10 cellular contexts compared by ENCODE assay signal in genomic region chr9:134372621-134373267, GRCh38. TPM values are rescaled to one million over a fixed set of nuclear protein-coding genes. Genes with fewer than 3 reads are reported as not detected.
DNase-seq lines count a peak whose midpoint lies in the region; ATAC-seq and TF ChIP-seq lines count a peak whose summit lies in the region.
"Had no signal": no experiment of that assay in that cellular context is flagged by ENCODE, and none has a peak within 500 bp of the region (broad histone marks: within the 10 kb centered on the region; RNA-seq: fewer than 3 reads in every experiment).

No MANE protein-coding gene starts in this region.

- ATAC-seq in heart left ventricle (peak in 2 of 4 donors; percentile 4 to 20), psoas muscle (no peak), HG02973 (IDR thresholded peaks at IDR 0.05; ENCODE audit: unreplicated experiment) (no peak)

- WGBS in heart left ventricle, 4 donors = 51 to 81% (median 71%) methylated on average over 5 to 16 of the region's 16 CpGs
- WGBS in psoas muscle, 3 donors = 76 to 82% (median 80%) methylated on average over 16 of the region's 16 CpGs

- H3K27me3 Mint-ChIP-seq in Caco-2 (ENCODE audit: insufficient read depth, unreplicated experiment) = no peaks in the 10 kb centered on the region

- no peaks in the 10 kb centered on the region for H3K9me3 ChIP-seq in Caco-2
- H3K9me3 ChIP-seq in heart left ventricle = no peaks in the 10 kb centered on the region
- H3K9me3 ChIP-seq in psoas muscle = no peaks in the 10 kb centered on the region

- no peaks in the 10 kb centered on the region for H3K27me3 ChIP-seq in Caco-2 (replicated peaks; ENCODE audit: control insufficient read depth, insufficient read depth, low read length)
- no peaks in the 10 kb centered on the region for H3K27me3 ChIP-seq in heart left ventricle
- no peaks in the 10 kb centered on the region for H3K27me3 ChIP-seq in psoas muscle (ENCODE audit: insufficient read depth in 3 of 3, low read length in 2 of 3)

- POLR2A ChIA-PET in Caco-2 (lab: Charles Lee) = no interaction called here

- H3K27ac ChIP-seq in heart left ventricle (peak overlapping the region in 10 of 12 donors; percentile 21 to 97 (median 56)), psoas muscle (peak overlapping the region; percentile 92)

- no peaks in the 10 kb centered on the region for H3K4me1 ChIP-seq in Caco-2
- peaks cover 39 to 94% (median 88%) of the 10 kb centered on the region in 12 donors for H3K4me1 ChIP-seq in heart left ventricle
- H3K4me1 ChIP-seq in psoas muscle = peaks cover 92% of the 10 kb centered on the region

- no peaks in the 10 kb centered on the region for H3K9me3 Mint-ChIP-seq in Caco-2 (ENCODE audit: unreplicated experiment)

- peak overlapping the region; percentile 31 for H3K27ac Mint-ChIP-seq in Caco-2 (ENCODE audit: unreplicated experiment)

- TF ChIP-seq CTCF in Caco-2 (IDR thresholded peaks at IDR 0.05; ENCODE audit: insufficient read depth in 1 of 2, low read depth in 1 of 2, low read length in 1 of 2, severe bottlenecking in 1 of 2, unreplicated experiment in 1 of 2) (no peak), heart left ventricle (IDR thresholded peaks at IDR 0.05) (no peak), psoas muscle (IDR thresholded peaks at IDR 0.05) (no peak)

- H3K4me3 ChIP-seq in Caco-2 (ENCODE audit: low read depth, low read length) (no peak overlapping the region), heart left ventricle (peak overlapping the region in 1 of 12 donors; percentile 45), psoas muscle (peak overlapping the region; percentile 55)

- intact Hi-C loops in Caco-2 (cut with micrococcal nuclease; ENCODE audit: unreplicated experiment) = no loop called here
- intact Hi-C loops in heart left ventricle (cut with DNase I) = loop anchor here in 2 of 10 donors (10.0 kb wide), 1 partner anchor 62 kb away; no protein-coding TSS in a partner anchor
- intact Hi-C loops in psoas muscle (cut with DNase I) = loop anchor here in 1 of 2 donors (2.0 kb wide), 1 partner anchor 34 kb away; no protein-coding TSS in a partner anchor

- no TSS peak for BruUV-seq in Caco-2 (replicated peaks; lab: Mats Ljungman, UMichigan)

- DNase-seq in Caco-2 = no peak
- peak; percentile 36 for DNase-seq in UCSD-AML1 (lab: John Stamatoyannopoulos, UW; ENCODE audit: unreplicated experiment)
- peak in 4 of 5 donors; percentile 67 to 86 (median 80) for DNase-seq in heart left ventricle
- peak; percentile 76 to 79 for DNase-seq in psoas muscle
- no peak for DNase-seq in LoVo (ENCODE audit: low spot score)
- no peak for DNase-seq in cerebellum (ENCODE audit: low spot score)
- no peak for DNase-seq in OCI-M2 (lab: John Stamatoyannopoulos, UW; ENCODE audit: unreplicated experiment)
- DNase-seq: activated naive CD4-positive, alpha-beta T cell; NCI-H345 had no signal

- H3K36me3 Mint-ChIP-seq in Caco-2 (ENCODE audit: insufficient read depth, unreplicated experiment) = peaks cover 29% of the 10 kb centered on the region

- H3K36me3 ChIP-seq in Caco-2 (ENCODE audit: control insufficient read depth, insufficient read depth, low read length) (no peaks in the 10 kb centered on the region), heart left ventricle (no peaks in the 10 kb centered on the region), psoas muscle (ENCODE audit: insufficient read depth in 1 of 2, low read depth in 1 of 2) (no peaks in the 10 kb centered on the region)

- H3K4me1 Mint-ChIP-seq in Caco-2 (ENCODE audit: low read depth, unreplicated experiment) = peaks cover 13% of the 10 kb centered on the region

- no peak overlapping the region for H3K4me3 Mint-ChIP-seq in Caco-2 (ENCODE audit: unreplicated experiment)

- no peak for TF ChIP-seq POLR2A in heart left ventricle (IDR thresholded peaks at IDR 0.05)

- CTCF ChIA-PET in Caco-2 (lab: Charles Lee) = no interaction called here

RNA-seq across cellular contexts. Expression of gene RXRA, which starts 46.5 kb away (rescaled TPM):
- total RNA-seq in Caco-2 (2022) (63.8 and 69.1 TPM in 2 replicates), heart left ventricle (10 to 100 TPM; 45.5 to 87.9 (median 52.9) TPM), psoas muscle (100 to 1,000 TPM in 3 of 4 donors, 10 to 100 TPM in 1; 84.3 to 192 (median 147) TPM), cerebellum (5.7 TPM)
- polyA plus RNA-seq in heart left ventricle (10 to 100 TPM; 54.9 to 55.8 TPM), psoas muscle (100 to 1,000 TPM in 1 of 3 donors, 10 to 100 TPM in 2; 37.7 to 156 (median 76.4) TPM)

Comparison
In these comparisons a context has a peak if more than half of its experiments do, and no peak if none do; other contexts are left out.
1. DNase-seq: peak in UCSD-AML1 (single experiment), heart left ventricle (4 of 5) and psoas muscle (2 of 2); none in Caco-2 (0 of 2), LoVo (single experiment), cerebellum (single experiment) and OCI-M2 (single experiment).